1 cellular context compared by ENCODE assay signal in genomic region chr7:158602905-158603772, GRCh38.
TF ChIP-seq lines count a peak whose summit lies in the region.

No MANE protein-coding gene starts in this region.

TF ChIP-seq in K562, 482 proteins besides CTCF, POLR2A, EP300 and RAD21 (continued from another document):
- TF ChIP-seq, protein P1, sequence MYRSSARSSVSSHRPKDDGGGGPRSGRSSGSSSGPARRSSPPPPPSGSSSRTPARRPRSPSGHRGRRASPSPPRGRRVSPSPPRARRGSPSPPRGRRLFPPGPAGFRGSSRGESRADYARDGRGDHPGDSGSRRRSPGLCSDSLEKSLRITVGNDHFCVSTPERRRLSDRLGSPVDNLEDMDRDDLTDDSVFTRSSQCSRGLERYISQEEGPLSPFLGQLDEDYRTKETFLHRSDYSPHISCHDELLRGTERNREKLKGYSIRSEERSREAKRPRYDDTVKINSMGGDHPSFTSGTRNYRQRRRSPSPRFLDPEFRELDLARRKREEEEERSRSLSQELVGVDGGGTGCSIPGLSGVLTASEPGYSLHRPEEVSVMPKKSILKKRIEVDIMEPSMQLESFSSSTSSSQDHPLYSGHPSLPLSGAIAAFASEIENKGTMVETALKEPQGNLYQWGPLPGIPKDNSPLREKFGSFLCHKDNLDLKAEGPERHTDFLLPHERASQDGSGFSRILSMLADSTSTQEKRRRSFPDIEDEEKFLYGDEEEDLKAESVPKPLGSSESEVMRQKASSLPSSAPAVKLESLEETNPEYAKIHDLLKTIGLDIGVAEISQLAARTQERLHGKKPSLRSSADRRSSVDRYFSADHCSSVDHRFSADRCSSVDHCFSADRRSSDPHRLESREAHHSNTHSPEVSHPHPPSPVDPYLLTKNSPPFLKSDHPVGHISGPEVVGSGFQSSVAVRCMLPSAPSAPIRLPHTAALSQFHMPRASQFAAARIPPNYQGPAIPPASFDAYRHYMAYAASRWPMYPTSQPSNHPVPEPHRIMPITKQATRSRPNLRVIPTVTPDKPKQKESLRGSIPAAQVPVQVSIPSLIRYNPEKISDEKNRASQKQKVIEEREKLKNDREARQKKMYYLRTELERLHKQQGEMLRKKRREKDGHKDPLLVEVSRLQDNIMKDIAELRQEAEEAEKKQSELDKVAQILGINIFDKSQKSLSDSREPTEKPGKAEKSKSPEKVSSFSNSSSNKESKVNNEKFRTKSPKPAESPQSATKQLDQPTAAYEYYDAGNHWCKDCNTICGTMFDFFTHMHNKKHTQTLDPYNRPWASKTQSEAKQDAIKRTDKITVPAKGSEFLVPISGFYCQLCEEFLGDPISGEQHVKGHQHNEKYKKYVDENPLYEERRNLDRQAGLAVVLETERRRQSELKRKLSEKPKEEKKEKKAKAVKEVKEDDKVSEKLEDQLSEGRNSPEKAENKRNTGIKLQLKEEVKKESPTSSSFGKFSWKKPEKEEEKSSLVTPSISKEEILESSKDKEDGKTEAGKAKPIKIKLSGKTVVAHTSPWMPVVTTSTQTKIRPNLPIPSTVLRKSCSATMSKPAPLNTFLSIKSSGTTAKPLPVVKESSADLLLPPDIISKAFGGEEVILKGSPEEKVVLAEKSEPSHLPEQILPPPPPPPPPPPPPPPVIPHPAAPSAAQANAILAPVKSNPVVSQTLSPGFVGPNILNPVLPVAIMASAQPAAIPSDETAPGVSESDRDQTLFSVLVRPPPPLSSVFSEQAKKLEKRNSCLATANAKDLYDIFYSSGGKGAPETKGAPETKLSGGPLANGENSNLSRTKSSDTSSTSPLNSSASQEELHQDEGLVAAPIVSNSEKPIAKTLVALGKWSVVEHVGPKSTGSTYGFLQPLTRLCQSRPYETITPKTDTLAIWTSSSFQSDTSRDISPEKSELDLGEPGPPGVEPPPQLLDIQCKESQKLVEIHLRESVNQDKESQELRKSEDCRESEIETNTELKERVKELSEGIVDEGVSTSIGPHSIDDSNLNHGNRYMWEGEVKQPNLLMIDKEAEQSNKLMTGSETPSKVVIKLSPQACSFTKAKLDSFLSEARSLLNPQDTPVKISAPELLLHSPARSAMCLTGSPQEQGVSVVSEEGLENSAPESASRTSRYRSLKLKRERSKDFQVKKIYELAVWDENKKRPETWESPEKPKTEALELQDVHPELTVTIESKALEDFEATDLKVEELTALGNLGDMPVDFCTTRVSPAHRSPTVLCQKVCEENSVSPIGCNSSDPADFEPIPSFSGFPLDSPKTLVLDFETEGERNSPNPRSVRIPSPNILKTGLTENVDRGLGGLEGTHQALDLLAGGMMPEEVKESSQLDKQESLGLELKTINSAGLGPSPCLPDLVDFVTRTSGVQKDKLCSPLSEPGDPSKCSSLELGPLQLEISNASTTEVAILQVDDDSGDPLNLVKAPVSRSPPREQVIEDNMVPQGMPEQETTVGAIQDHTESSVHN (IDR thresholded peaks at IDR 0.05; ENCODE audit: borderline replicate concordance in 1 of 2, low read depth in 1 of 2): no peak
